ENCODE assay signal across 1 cellular context in the genomic region with DNA sequence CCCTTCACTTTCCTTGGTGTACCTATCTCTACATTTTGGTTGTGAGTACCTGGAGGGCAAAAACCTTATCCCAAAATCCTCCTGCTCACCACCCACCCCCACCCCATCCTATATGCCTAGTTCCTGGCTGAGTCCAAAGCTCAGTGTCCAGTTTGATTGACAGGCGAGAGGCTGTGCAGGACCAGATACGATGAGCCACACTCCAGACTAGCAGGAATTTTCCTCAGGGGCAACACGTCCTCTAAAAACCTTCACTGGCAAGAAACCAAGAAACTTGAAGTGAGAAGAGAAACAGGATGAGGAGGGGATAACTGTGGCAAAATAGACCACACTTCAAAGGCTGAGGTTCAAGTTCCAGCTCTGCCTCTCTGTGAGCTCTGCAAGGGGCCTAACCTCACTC.
TF ChIP-seq lines count a peak whose summit lies in the region.

No MANE protein-coding gene starts in this region.

TF ChIP-seq in GM12878, 131 proteins besides CTCF, POLR2A, EP300 and RAD21:
- no peak for TF ChIP-seq KDM1A (IDR thresholded peaks at IDR 0.05; ENCODE audit: borderline replicate concordance)
- TF ChIP-seq RBBP5 (conservative IDR thresholded peaks at IDR 0.05): no peak
- TF ChIP-seq SPI1 (IDR thresholded peaks at IDR 0.05; ENCODE audit: borderline replicate concordance, insufficient read depth, low read depth, low read length): no peak
- TF ChIP-seq, protein P1, sequence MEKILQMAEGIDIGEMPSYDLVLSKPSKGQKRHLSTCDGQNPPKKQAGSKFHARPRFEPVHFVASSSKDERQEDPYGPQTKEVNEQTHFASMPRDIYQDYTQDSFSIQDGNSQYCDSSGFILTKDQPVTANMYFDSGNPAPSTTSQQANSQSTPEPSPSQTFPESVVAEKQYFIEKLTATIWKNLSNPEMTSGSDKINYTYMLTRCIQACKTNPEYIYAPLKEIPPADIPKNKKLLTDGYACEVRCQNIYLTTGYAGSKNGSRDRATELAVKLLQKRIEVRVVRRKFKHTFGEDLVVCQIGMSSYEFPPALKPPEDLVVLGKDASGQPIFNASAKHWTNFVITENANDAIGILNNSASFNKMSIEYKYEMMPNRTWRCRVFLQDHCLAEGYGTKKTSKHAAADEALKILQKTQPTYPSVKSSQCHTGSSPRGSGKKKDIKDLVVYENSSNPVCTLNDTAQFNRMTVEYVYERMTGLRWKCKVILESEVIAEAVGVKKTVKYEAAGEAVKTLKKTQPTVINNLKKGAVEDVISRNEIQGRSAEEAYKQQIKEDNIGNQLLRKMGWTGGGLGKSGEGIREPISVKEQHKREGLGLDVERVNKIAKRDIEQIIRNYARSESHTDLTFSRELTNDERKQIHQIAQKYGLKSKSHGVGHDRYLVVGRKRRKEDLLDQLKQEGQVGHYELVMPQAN (conservative IDR thresholded peaks at IDR 0.05): no peak
- TF ChIP-seq, protein P2, sequence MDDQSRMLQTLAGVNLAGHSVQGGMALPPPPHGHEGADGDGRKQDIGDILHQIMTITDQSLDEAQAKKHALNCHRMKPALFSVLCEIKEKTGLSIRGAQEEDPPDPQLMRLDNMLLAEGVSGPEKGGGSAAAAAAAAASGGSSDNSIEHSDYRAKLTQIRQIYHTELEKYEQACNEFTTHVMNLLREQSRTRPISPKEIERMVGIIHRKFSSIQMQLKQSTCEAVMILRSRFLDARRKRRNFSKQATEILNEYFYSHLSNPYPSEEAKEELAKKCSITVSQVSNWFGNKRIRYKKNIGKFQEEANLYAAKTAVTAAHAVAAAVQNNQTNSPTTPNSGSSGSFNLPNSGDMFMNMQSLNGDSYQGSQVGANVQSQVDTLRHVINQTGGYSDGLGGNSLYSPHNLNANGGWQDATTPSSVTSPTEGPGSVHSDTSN (IDR thresholded peaks at IDR 0.05; ENCODE audit: insufficient replicate concordance, low read depth, low read length): peak; percentile 49
- TF ChIP-seq, protein P3, sequence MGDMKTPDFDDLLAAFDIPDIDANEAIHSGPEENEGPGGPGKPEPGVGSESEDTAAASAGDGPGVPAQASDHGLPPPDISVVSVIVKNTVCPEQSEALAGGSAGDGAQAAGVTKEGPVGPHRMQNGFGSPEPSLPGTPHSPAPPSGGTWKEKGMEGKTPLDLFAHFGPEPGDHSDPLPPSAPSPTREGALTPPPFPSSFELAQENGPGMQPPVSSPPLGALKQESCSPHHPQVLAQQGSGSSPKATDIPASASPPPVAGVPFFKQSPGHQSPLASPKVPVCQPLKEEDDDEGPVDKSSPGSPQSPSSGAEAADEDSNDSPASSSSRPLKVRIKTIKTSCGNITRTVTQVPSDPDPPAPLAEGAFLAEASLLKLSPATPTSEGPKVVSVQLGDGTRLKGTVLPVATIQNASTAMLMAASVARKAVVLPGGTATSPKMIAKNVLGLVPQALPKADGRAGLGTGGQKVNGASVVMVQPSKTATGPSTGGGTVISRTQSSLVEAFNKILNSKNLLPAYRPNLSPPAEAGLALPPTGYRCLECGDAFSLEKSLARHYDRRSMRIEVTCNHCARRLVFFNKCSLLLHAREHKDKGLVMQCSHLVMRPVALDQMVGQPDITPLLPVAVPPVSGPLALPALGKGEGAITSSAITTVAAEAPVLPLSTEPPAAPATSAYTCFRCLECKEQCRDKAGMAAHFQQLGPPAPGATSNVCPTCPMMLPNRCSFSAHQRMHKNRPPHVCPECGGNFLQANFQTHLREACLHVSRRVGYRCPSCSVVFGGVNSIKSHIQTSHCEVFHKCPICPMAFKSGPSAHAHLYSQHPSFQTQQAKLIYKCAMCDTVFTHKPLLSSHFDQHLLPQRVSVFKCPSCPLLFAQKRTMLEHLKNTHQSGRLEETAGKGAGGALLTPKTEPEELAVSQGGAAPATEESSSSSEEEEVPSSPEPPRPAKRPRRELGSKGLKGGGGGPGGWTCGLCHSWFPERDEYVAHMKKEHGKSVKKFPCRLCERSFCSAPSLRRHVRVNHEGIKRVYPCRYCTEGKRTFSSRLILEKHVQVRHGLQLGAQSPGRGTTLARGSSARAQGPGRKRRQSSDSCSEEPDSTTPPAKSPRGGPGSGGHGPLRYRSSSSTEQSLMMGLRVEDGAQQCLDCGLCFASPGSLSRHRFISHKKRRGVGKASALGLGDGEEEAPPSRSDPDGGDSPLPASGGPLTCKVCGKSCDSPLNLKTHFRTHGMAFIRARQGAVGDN (IDR thresholded peaks at IDR 0.05): no peak
- TF ChIP-seq, protein P4, sequence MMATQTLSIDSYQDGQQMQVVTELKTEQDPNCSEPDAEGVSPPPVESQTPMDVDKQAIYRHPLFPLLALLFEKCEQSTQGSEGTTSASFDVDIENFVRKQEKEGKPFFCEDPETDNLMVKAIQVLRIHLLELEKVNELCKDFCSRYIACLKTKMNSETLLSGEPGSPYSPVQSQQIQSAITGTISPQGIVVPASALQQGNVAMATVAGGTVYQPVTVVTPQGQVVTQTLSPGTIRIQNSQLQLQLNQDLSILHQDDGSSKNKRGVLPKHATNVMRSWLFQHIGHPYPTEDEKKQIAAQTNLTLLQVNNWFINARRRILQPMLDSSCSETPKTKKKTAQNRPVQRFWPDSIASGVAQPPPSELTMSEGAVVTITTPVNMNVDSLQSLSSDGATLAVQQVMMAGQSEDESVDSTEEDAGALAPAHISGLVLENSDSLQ (IDR thresholded peaks at IDR 0.05): peak; percentile 48; the same call in 1 of the 2 replicates
